2 cellular contexts compared by ENCODE assay signal in the genomic region with DNA sequence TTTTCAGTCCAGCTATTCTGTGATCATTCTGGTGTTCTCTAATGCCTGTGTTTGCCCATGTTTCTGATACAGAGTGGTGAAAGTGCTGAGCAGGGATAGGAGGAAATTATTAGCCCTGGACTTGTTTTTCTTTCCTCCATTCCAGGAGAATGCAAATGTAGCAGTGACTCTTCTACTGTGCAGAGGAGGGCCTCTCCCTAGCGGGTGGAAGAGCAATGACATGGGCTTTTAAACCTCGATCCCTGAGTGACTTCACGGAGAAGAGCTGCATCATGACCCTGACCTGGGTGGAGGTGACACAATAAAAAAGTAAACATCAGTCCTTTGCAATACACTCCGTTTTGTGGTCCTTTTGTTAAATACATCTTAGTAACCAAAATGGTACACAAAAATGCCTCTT.
TF ChIP-seq lines count a peak whose summit lies in the region.

No MANE protein-coding gene starts in this region.

TF ChIP-seq in GM23338, 12 proteins besides CTCF, POLR2A, EP300 and RAD21 (continues in another document):
- TF ChIP-seq POLR2AphosphoS5 (IDR thresholded peaks at IDR 0.05; ENCODE audit: low read depth) (no peak), NANOG (IDR thresholded peaks at IDR 0.05; ENCODE audit: borderline replicate concordance) (no peak), CREB1 (CRISPR knock-in tag; IDR thresholded peaks at IDR 0.05; ENCODE audit: low read depth) (no peak), JUNB (IDR thresholded peaks at IDR 0.05; ENCODE audit: unreplicated experiment) (no peak), EZH2phosphoT487 (IDR thresholded peaks at IDR 0.05; ENCODE audit: unreplicated experiment) (no peak), ZNF331 (CRISPR knock-in tag; IDR thresholded peaks at IDR 0.05; ENCODE audit: low read depth) (no peak), EZH2 (IDR thresholded peaks at IDR 0.05; ENCODE audit: low read depth, unreplicated experiment) (no peak), STAT1 (IDR thresholded peaks at IDR 0.05; ENCODE audit: unreplicated experiment) (no peak)
- TF ChIP-seq, protein P1, sequence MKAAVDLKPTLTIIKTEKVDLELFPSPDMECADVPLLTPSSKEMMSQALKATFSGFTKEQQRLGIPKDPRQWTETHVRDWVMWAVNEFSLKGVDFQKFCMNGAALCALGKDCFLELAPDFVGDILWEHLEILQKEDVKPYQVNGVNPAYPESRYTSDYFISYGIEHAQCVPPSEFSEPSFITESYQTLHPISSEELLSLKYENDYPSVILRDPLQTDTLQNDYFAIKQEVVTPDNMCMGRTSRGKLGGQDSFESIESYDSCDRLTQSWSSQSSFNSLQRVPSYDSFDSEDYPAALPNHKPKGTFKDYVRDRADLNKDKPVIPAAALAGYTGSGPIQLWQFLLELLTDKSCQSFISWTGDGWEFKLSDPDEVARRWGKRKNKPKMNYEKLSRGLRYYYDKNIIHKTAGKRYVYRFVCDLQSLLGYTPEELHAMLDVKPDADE (IDR thresholded peaks at IDR 0.05): no peak
- TF ChIP-seq, protein P2, sequence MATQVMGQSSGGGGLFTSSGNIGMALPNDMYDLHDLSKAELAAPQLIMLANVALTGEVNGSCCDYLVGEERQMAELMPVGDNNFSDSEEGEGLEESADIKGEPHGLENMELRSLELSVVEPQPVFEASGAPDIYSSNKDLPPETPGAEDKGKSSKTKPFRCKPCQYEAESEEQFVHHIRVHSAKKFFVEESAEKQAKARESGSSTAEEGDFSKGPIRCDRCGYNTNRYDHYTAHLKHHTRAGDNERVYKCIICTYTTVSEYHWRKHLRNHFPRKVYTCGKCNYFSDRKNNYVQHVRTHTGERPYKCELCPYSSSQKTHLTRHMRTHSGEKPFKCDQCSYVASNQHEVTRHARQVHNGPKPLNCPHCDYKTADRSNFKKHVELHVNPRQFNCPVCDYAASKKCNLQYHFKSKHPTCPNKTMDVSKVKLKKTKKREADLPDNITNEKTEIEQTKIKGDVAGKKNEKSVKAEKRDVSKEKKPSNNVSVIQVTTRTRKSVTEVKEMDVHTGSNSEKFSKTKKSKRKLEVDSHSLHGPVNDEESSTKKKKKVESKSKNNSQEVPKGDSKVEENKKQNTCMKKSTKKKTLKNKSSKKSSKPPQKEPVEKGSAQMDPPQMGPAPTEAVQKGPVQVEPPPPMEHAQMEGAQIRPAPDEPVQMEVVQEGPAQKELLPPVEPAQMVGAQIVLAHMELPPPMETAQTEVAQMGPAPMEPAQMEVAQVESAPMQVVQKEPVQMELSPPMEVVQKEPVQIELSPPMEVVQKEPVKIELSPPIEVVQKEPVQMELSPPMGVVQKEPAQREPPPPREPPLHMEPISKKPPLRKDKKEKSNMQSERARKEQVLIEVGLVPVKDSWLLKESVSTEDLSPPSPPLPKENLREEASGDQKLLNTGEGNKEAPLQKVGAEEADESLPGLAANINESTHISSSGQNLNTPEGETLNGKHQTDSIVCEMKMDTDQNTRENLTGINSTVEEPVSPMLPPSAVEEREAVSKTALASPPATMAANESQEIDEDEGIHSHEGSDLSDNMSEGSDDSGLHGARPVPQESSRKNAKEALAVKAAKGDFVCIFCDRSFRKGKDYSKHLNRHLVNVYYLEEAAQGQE (IDR thresholded peaks at IDR 0.05; ENCODE audit: unreplicated experiment): no peak

TF ChIP-seq in H1, 55 proteins besides CTCF, POLR2A, EP300 and RAD21:
- TF ChIP-seq BCL11A (IDR thresholded peaks at IDR 0.05; ENCODE audit: low read depth in 2 of 2, low read length in 2 of 2) (no peak), HDAC2 (IDR thresholded peaks at IDR 0.05; ENCODE audit: borderline replicate concordance in 1 of 2, low read depth in 2 of 2, low read length in 2 of 2) (no peak), TBP (IDR thresholded peaks at IDR 0.05; ENCODE audit: low read depth, low read length) (no peak), SIRT6 (IDR thresholded peaks at IDR 0.05; ENCODE audit: low read length) (no peak), KDM4A (IDR thresholded peaks at IDR 0.05; ENCODE audit: low read depth, low read length, severe bottlenecking) (no peak), CBX8 (IDR thresholded peaks at IDR 0.05; ENCODE audit: borderline replicate concordance, low read depth, low read length) (no peak), NRF1 (IDR thresholded peaks at IDR 0.05; ENCODE audit: low read depth, low read length) (no peak)
